ENCODE assay signal across 18 cellular contexts in genomic region chr16:81350306-81350615, GRCh38. TPM values are rescaled to one million over a fixed set of nuclear protein-coding genes. Genes with fewer than 3 reads are reported as not detected.
A peak's percentile ranks its signal among the peaks of the same experiment; 100 is the strongest.
DNase-seq lines count a peak whose midpoint lies in the region; ATAC-seq, FAIRE-seq and TF ChIP-seq lines count a peak whose summit lies in the region.
"Had no signal": no experiment of that assay in that cellular context is flagged by ENCODE, and none has a peak within 500 bp of the region (broad histone marks: within the 10 kb centered on the region; RNA-seq: fewer than 3 reads in every experiment).

No MANE protein-coding gene starts in this region.

- intact Hi-C loops in activated CD4-positive, alpha-beta T cell treated with anti-CD3 and anti-CD28 coated beads for 36 hours (cut with DNase I, micrococcal nuclease): loop anchor here (2.0 to 5.0 kb wide), 3 partner anchors 33 to 143 kb away; no protein-coding TSS in a partner anchor
- intact Hi-C loops in sciatic nerve (cut with DNase I): no loop called here
- intact Hi-C loops in spleen (cut with DNase I; ENCODE audit: low total_unique reads): no loop called here

- WGBS in small intestine, 3 donors: 97 to 99% (median 98%) methylated on average over 4 of the region's 4 CpGs
- WGBS in spleen, 5 donors: 94 to 98% (median 95%) methylated on average over 4 of the region's 4 CpGs

- DNase-seq in activated CD4-positive, alpha-beta T cell treated with anti-CD3 and anti-CD28 coated beads for 36 hours: no peak
- no peak for DNase-seq in activated CD4-positive, alpha-beta T cell treated with anti-CD3 and anti-CD28 coated beads for 4 hours
- peak; percentile 11 for DNase-seq in NAMALWA (ENCODE audit: low spot score)
- DNase-seq in bronchial epithelial cell (ENCODE audit: low read depth): peak; percentile 35
- peak; percentile 17 for DNase-seq in small intestine
- DNase-seq in pons (ENCODE audit: low spot score): no peak
- no peak for DNase-seq in sciatic nerve (ENCODE audit: low spot score)
- no peak for DNase-seq in spleen
- DNase-seq: activated gamma-delta T cell, NCI-H187, Peyer's patch, WERI-Rb-1 had no signal

- TF ChIP-seq CTCF in bronchial epithelial cell (IDR thresholded peaks at IDR 0.05; ENCODE audit: insufficient read depth, low read length, severe bottlenecking) (peak; percentile 16), spleen (IDR thresholded peaks at IDR 0.05 in 8 of 11, conservative IDR thresholded peaks at IDR 0.05 in 3 of 11) (no peak)

- peak; percentile 25 for ATAC-seq in activated CD4-positive, alpha-beta T cell treated with anti-CD3 and anti-CD28 coated beads for 36 hours
- ATAC-seq in sciatic nerve: no peak
- ATAC-seq: stimulated activated memory B cell treated with anti-CD40 and anti-IgM and Interleukin-4, amounts not matched to agents 10 μg/mL and 1 μg/mL and 100 μg/mL, for 72 hours had no signal

- CTCF ChIA-PET in activated CD4-positive, alpha-beta T cell treated with anti-CD3 and anti-CD28 coated beads for 36 hours (lab: Charles Lee): interaction anchor here (0.7 to 1.8 kb wide), 3 partner anchors 15 to 124 kb away, joined by 3 to 5 read pairs (median 4); no protein-coding TSS in a partner anchor

- H3K9me3 ChIP-seq in small intestine (ENCODE audit: control insufficient read depth, low read depth): no peaks in the 10 kb centered on the region
- H3K9me3 ChIP-seq in spleen: peaks cover 3 to 35% (median 31%) of the 10 kb centered on the region in 8 donors

- H3K9me3 Mint-ChIP-seq in activated CD4-positive, alpha-beta T cell treated with anti-CD3 and anti-CD28 coated beads for 36 hours (ENCODE audit: low read depth): peaks cover 15% of the 10 kb centered on the region

- peaks cover 15% of the 10 kb centered on the region for H3K4me1 Mint-ChIP-seq in activated CD4-positive, alpha-beta T cell treated with anti-CD3 and anti-CD28 coated beads for 36 hours
- H3K4me1 Mint-ChIP-seq: stimulated activated memory B cell treated with anti-CD40 and anti-IgM and Interleukin-4, amounts not matched to agents 10 μg/mL and 1 μg/mL and 100 μg/mL, for 72 hours had no signal

- TF ChIP-seq POLR2A in spleen (IDR thresholded peaks at IDR 0.05): no peak

- H3K27ac Mint-ChIP-seq in activated CD4-positive, alpha-beta T cell treated with anti-CD3 and anti-CD28 coated beads for 36 hours: no peak overlapping the region
- H3K27ac Mint-ChIP-seq: stimulated activated memory B cell treated with anti-CD40 and anti-IgM and Interleukin-4, amounts not matched to agents 10 μg/mL and 1 μg/mL and 100 μg/mL, for 72 hours; type B pancreatic cell had no signal

- H3K4me3 Mint-ChIP-seq in activated CD4-positive, alpha-beta T cell treated with anti-CD3 and anti-CD28 coated beads for 36 hours: no peak overlapping the region
- H3K4me3 Mint-ChIP-seq: stimulated activated memory B cell treated with anti-CD40 and anti-IgM and Interleukin-4, amounts not matched to agents 10 μg/mL and 1 μg/mL and 100 μg/mL, for 72 hours; type B pancreatic cell had no signal

- H3K4me1 ChIP-seq in small intestine (ENCODE audit: control insufficient read depth in 2 of 2, insufficient read depth in 1 of 2, low read depth in 1 of 2, low read length in 1 of 2) (no peaks in the 10 kb centered on the region), spleen (no peaks in the 10 kb centered on the region)
- H3K4me1 ChIP-seq: Peyer's patch had no signal

- POLR2A ChIA-PET in activated CD4-positive, alpha-beta T cell treated with anti-CD3 and anti-CD28 coated beads for 36 hours (lab: Charles Lee): no interaction called here

- H3K36me3 ChIP-seq in bronchial epithelial cell (ENCODE audit: control insufficient read depth, insufficient read depth, low read length) (peaks cover 3% of the 10 kb centered on the region), small intestine (ENCODE audit: control insufficient read depth in 2 of 2, insufficient read depth in 2 of 2, low read length in 2 of 2) (peaks cover 0 to 4% of the 10 kb centered on the region in 2 donors), spleen (peaks cover 0 to 33% (median 0%) of the 10 kb centered on the region in 6 donors)
- H3K36me3 ChIP-seq: WERI-Rb-1 had no signal

- no peaks in the 10 kb centered on the region for H3K27me3 Mint-ChIP-seq in activated CD4-positive, alpha-beta T cell treated with anti-CD3 and anti-CD28 coated beads for 36 hours
- H3K27me3 Mint-ChIP-seq: stimulated activated memory B cell treated with anti-CD40 and anti-IgM and Interleukin-4, amounts not matched to agents 10 μg/mL and 1 μg/mL and 100 μg/mL, for 72 hours; type B pancreatic cell had no signal

- H3K27me3 ChIP-seq in bronchial epithelial cell (ENCODE audit: control insufficient read depth, insufficient read depth, low read length) (no peaks in the 10 kb centered on the region), small intestine (ENCODE audit: control insufficient read depth in 2 of 2, insufficient read depth in 2 of 2, low read length in 2 of 2) (no peaks in the 10 kb centered on the region), spleen (replicated peaks in 1 of 7) (no peaks in the 10 kb centered on the region)
- H3K27me3 ChIP-seq: Peyer's patch had no signal

- peaks cover 32% of the 10 kb centered on the region for H3K36me3 Mint-ChIP-seq in activated CD4-positive, alpha-beta T cell treated with anti-CD3 and anti-CD28 coated beads for 36 hours (ENCODE audit: low read depth)

- FAIRE-seq in bronchial epithelial cell (lab: Jason Lieb, UNC) (no peak), small intestine (lab: Jason Lieb, UNC) (no peak)
- FAIRE-seq: astrocyte, GM18507, GM19239 had no signal

- H3K4me3 ChIP-seq in bronchial epithelial cell (ENCODE audit: low read depth, low read length): no peak overlapping the region
- H3K4me3 ChIP-seq in small intestine (ENCODE audit: low read depth in 1 of 2, low read length in 2 of 2): no peak overlapping the region
- no peak overlapping the region for H3K4me3 ChIP-seq in spleen
- H3K4me3 ChIP-seq: Peyer's patch, skin epidermis had no signal

- no peak overlapping the region for H3K27ac ChIP-seq in small intestine (ENCODE audit: low read depth in 1 of 2, low read length in 1 of 2)
- H3K27ac ChIP-seq in spleen: no peak overlapping the region
- H3K27ac ChIP-seq: Peyer's patch, skin epidermis, WERI-Rb-1 had no signal

RNA-seq across cellular contexts. Expression of gene GAN, which starts 35.5 kb away (rescaled TPM):
- 10 to 100 TPM; 13.4 to 13.8 TPM for total RNA-seq in activated CD4-positive, alpha-beta T cell treated with anti-CD3 and anti-CD28 coated beads for 36 hours
- 13.7 and 23.4 TPM in 2 replicates for total RNA-seq in bronchial epithelial cell
- polyA plus RNA-seq in small intestine: 1 to 10 TPM in 1 of 3 donors, under 1 TPM in 2; 0.27 to 1.8 (median 0.89) TPM
- 16.4 TPM for total RNA-seq in sciatic nerve
- total RNA-seq in spleen: 10 to 100 TPM in 1 of 7 donors, 1 to 10 TPM in 6; 4.5 to 10.3 (median 6.1) TPM
- polyA plus RNA-seq in spleen: under 1 TPM; 0.54 to 0.77 (median 0.58) TPM

Comparison
In these comparisons a context has a peak if more than half of its experiments do, and no peak if none do; other contexts are left out.
1. DNase-seq: peak in NAMALWA (single experiment), bronchial epithelial cell (single experiment) and small intestine (single experiment); none in activated CD4-positive, alpha-beta T cell treated with anti-CD3 and anti-CD28 coated beads for 36 hours (single experiment), activated CD4-positive, alpha-beta T cell treated with anti-CD3 and anti-CD28 coated beads for 4 hours (0 of 2), pons (single experiment), sciatic nerve (single experiment) and spleen (single experiment).
2. intact Hi-C loops: an anchor here in activated CD4-positive, alpha-beta T cell treated with anti-CD3 and anti-CD28 coated beads for 36 hours (2.0 to 5.0 kb wide); none called in sciatic nerve and spleen.